Comparison of ENCODE assay signal across 23 cellular contexts in genomic region chr1:31327381-31327780, GRCh38. TPM values are rescaled to one million over a fixed set of nuclear protein-coding genes. Genes with fewer than 3 reads are reported as not detected.
DNase-seq lines count a peak whose midpoint lies in the region; ATAC-seq and TF ChIP-seq lines count a peak whose summit lies in the region.
"Had no signal": no experiment of that assay in that cellular context is flagged by ENCODE, and none has a peak within 500 bp of the region (broad histone marks: within the 10 kb centered on the region; RNA-seq: fewer than 3 reads in every experiment).

No MANE protein-coding gene starts in this region.

- no peaks in the 10 kb centered on the region for H3K27me3 ChIP-seq in tibial nerve
- H3K27me3 ChIP-seq: BLaER1 treated with 17β-estradiol and CSF1 and Interleukin-3, amounts not matched to agents 10 nM and 100 nM; esophagus squamous epithelium; hepatocyte had no signal

- TF ChIP-seq CTCF in AG09319 (IDR thresholded peaks at IDR 0.05; ENCODE audit: low read depth, low read length) (no peak), epithelial cell of esophagus (IDR thresholded peaks at IDR 0.05; ENCODE audit: insufficient read depth, low read depth, low read length, missing control alignments) (no peak), tibial nerve (IDR thresholded peaks at IDR 0.05) (no peak)

- H3K9me3 ChIP-seq in tibial nerve, result no peaks in the 10 kb centered on the region
- H3K9me3 ChIP-seq: BLaER1 treated with 17β-estradiol and CSF1 and Interleukin-3, amounts not matched to agents 10 nM and 100 nM; esophagus squamous epithelium had no signal

- peak overlapping the region in 2 of 4 donors; percentile 34 to 52 for H3K27ac ChIP-seq in tibial nerve
- H3K27ac ChIP-seq: BLaER1 treated with 17β-estradiol and CSF1 and Interleukin-3, amounts not matched to agents 10 nM and 100 nM; esophagus squamous epithelium; hepatocyte had no signal

- WGBS in tibial nerve, 2 donors, result 32 to 38% methylated on average over 3 of the region's 3 CpGs

- peaks cover 0 to 9% (median 2%) of the 10 kb centered on the region in 4 donors for H3K4me1 ChIP-seq in tibial nerve
- H3K4me1 ChIP-seq: BLaER1 treated with 17β-estradiol and CSF1 and Interleukin-3, amounts not matched to agents 10 nM and 100 nM; esophagus squamous epithelium had no signal

- peak; percentile 25 for DNase-seq in AG09319 (ENCODE audit: extremely low read depth, low read depth)
- peak; percentile 8 for DNase-seq in RPMI7951 (ENCODE audit: low read depth)
- peak; percentile 84 for DNase-seq in epithelial cell of esophagus (ENCODE audit: low read depth)
- DNase-seq in iris pigment epithelial cell (ENCODE audit: low read depth), result peak; percentile 70
- DNase-seq in NCI-H2081 treated with DMSO at 0.1 percent for 48 hours (lab: John Stamatoyannopoulos, UW), result no peak
- no peak for DNase-seq in tibial nerve (ENCODE audit: low spot score in 2 of 2)
- DNase-seq in ecto neural progenitor cell (ENCODE audit: low spot score), result no peak
- DNase-seq: activated CD4-positive, alpha-beta T cell treated with anti-CD3 and anti-CD28 coated beads, Interleukin-2, amount 10 ng/mL, durations not matched to agents 24 days and 14 days; activated effector memory CD4-positive, alpha-beta T cell treated with Interleukin-2 at 50 U/mL for 16 hours; activated naive CD8-positive, alpha-beta T cell treated with anti-CD3 and anti-CD28 coated beads, Interleukin-2, amount 50 U/mL, for 24 hours; central memory CD4-positive, alpha-beta T cell; esophagus squamous epithelium; islet precursor cell; NCI-H1436; occipital lobe; retina; Right ventricle myocardium superior; T-helper 1 cell had no signal

- ATAC-seq in GM21367 (IDR thresholded peaks at IDR 0.05; ENCODE audit: unreplicated experiment), result no peak
- ATAC-seq: activated naive CD8-positive, alpha-beta T cell treated with anti-CD3 and anti-CD28 coated beads, Interleukin-2, amount 50 U/mL, for 24 hours had no signal

- H3K4me3 ChIP-seq in epithelial cell of esophagus (ENCODE audit: low read length) (no peak overlapping the region), tibial nerve (no peak overlapping the region)
- H3K4me3 ChIP-seq: BLaER1 treated with 17β-estradiol and CSF1 and Interleukin-3, amounts not matched to agents 10 nM and 100 nM; esophagus squamous epithelium; hepatocyte; lung had no signal

- H3K36me3 ChIP-seq in tibial nerve, result peaks cover 0 to 24% (median 0%) of the 10 kb centered on the region in 3 donors

- no peak for TF ChIP-seq EP300 in tibial nerve (IDR thresholded peaks at IDR 0.05)

- no peak for TF ChIP-seq POLR2A in tibial nerve (IDR thresholded peaks at IDR 0.05)

RNA-seq across cellular contexts. Expression of gene ZCCHC17, which starts 30.5 kb away (rescaled TPM):
- total RNA-seq in RPMI7951 (2014; rRNA removed; shearing (Covaris generic)), result 57.1 and 63.4 TPM in 2 replicates
- 10 to 100 TPM; 14.9 to 30.4 (median 26.5) TPM for total RNA-seq in tibial nerve

RNA-seq across cellular contexts. Expression of gene SNRNP40, which starts 30.8 kb away (rescaled TPM):
- total RNA-seq in RPMI7951 (2014; rRNA removed; shearing (Covaris generic)), result 147 and 163 TPM in 2 replicates
- 10 to 100 TPM; 42.8 to 57.0 (median 48.4) TPM for total RNA-seq in tibial nerve

RNA-seq across cellular contexts. Expression of gene FABP3, which starts 45.5 kb away (rescaled TPM):
- 6.6 and 11.8 TPM in 2 replicates for total RNA-seq in RPMI7951 (2014; rRNA removed; shearing (Covaris generic))
- 1 to 10 TPM in 3 of 4 donors, under 1 TPM in 1; 0.98 to 8.1 (median 3.4) TPM for total RNA-seq in tibial nerve
- total RNA-seq: activated CD4-positive, alpha-beta T cell treated with anti-CD3 and anti-CD28 coated beads, Interleukin-2, amount 10 ng/mL, durations not matched to agents 24 days and 14 days; G401 had no signal

Comparison
In these comparisons a context has a peak if more than half of its experiments do, and no peak if none do; other contexts are left out.
1. DNase-seq: peak in AG09319 (single experiment), RPMI7951 (single experiment), epithelial cell of esophagus (single experiment) and iris pigment epithelial cell (single experiment); none in NCI-H2081 treated with DMSO at 0.1 percent for 48 hours (single experiment), tibial nerve (0 of 2) and ecto neural progenitor cell (single experiment).